36 cellular contexts compared by ENCODE assay signal in genomic region chr1:8886589-8886988, GRCh38. TPM values are rescaled to one million over a fixed set of nuclear protein-coding genes. Genes with fewer than 3 reads are reported as not detected.
"Had no signal": no experiment of that assay in that cellular context is flagged by ENCODE, and none has a peak within 500 bp of the region (broad histone marks: within the 10 kb centered on the region; RNA-seq: fewer than 3 reads in every experiment).

No MANE protein-coding gene starts in this region.

- H3K27ac Mint-ChIP-seq: dendritic cell treated with granulocyte-macrophage colony-stimulating factor and Interleukin-4, amounts not matched to agents 40 ng/mL and 50 ng/mL, for 4 days; mesothelial cell of epicardium; progenitor cell of endocrine pancreas; stimulated activated naive CD8-positive, alpha-beta T cell treated with anti-CD3 and anti-CD28 coated beads, Interleukin-15, amount 100 ng/mL, for 72 hours; type B pancreatic cell had no signal

- H3K4me3 ChIP-seq: colonic mucosa, esophagus squamous epithelium, heart right ventricle, left lung, smooth muscle cell, suprapubic skin, tibial artery had no signal

- DNase-seq: colonic mucosa; effector memory CD4-positive, alpha-beta T cell; erythroblast; esophagus squamous epithelium; foreskin melanocyte; glutamatergic neuron; heart right ventricle; hippocampal formation; left cardiac atrium; left lung; mammary epithelial cell; naive thymus-derived CD8-positive, alpha-beta T cell; stimulated activated CD4-positive, alpha-beta T cell treated with anti-CD3 and anti-CD28 coated beads, Interleukin-12 subunit alpha, Interleukin-12 subunit beta, amount 100 ng/mL, for 4 hours; stimulated activated CD4-positive, alpha-beta T cell treated with anti-CD3 and anti-CD28 coated beads, Interleukin-1b, Interleukin-23, amount 100 ng/mL, for 48 hours; stimulated activated CD4-positive, alpha-beta T cell treated with anti-CD3 and anti-CD28 coated beads, Interleukin-4, amount 100 ng/mL, for 1 hour; stimulated activated CD8-positive, alpha-beta memory T cell treated with anti-CD3 and anti-CD28 coated beads, Interleukin-4, amount 100 ng/mL, for 48 hours; stimulated activated naive CD4-positive, alpha-beta T cell; stimulated activated naive CD8-positive, alpha-beta T cell treated with anti-CD3 and anti-CD28 coated beads, Interleukin-15, amount 100 ng/mL, for 72 hours; tibial artery had no signal

- H3K27me3 ChIP-seq: colonic mucosa, esophagus squamous epithelium, heart right ventricle, left lung, neutrophil, suprapubic skin, tibial artery had no signal

- H3K9me3 ChIP-seq: colonic mucosa, esophagus squamous epithelium, heart right ventricle, left lung, neutrophil, suprapubic skin, tibial artery had no signal

- H3K4me1 Mint-ChIP-seq: central memory CD8-positive, alpha-beta T cell had no signal

- H3K27ac ChIP-seq: colonic mucosa, esophagus squamous epithelium, heart right ventricle, left lung, neutrophil, parathyroid adenoma, suprapubic skin, tibial artery had no signal

- H3K9ac ChIP-seq: parathyroid adenoma had no signal

- H3K27me3 Mint-ChIP-seq: central memory CD8-positive, alpha-beta T cell; dendritic cell treated with granulocyte-macrophage colony-stimulating factor and Interleukin-4, amounts not matched to agents 40 ng/mL and 50 ng/mL, for 4 days; naive thymus-derived CD8-positive, alpha-beta T cell; progenitor cell of endocrine pancreas; stimulated activated naive CD8-positive, alpha-beta T cell treated with anti-CD3 and anti-CD28 coated beads, Interleukin-15, amount 100 ng/mL, for 72 hours; type B pancreatic cell had no signal

- FAIRE-seq: islet of Langerhans had no signal

- ATAC-seq: heart right ventricle; left cardiac atrium; naive thymus-derived CD8-positive, alpha-beta T cell; sciatic nerve; stimulated activated naive CD8-positive, alpha-beta T cell treated with anti-CD3 and anti-CD28 coated beads, Interleukin-15, amount 100 ng/mL, for 72 hours had no signal

- H3K36me3 ChIP-seq: colonic mucosa, esophagus squamous epithelium, heart right ventricle, left lung, neutrophil, suprapubic skin, tibial artery had no signal

- H3K36me3 Mint-ChIP-seq: mesothelial cell of epicardium; naive thymus-derived CD8-positive, alpha-beta T cell; type B pancreatic cell had no signal

- H3K4me3 Mint-ChIP-seq: central memory CD8-positive, alpha-beta T cell; dendritic cell treated with granulocyte-macrophage colony-stimulating factor and Interleukin-4, amounts not matched to agents 40 ng/mL and 50 ng/mL, for 4 days; mesothelial cell of epicardium; naive thymus-derived CD8-positive, alpha-beta T cell; stimulated activated naive CD8-positive, alpha-beta T cell treated with anti-CD3 and anti-CD28 coated beads, Interleukin-15, amount 100 ng/mL, for 72 hours; type B pancreatic cell had no signal

- H3K9me3 Mint-ChIP-seq: central memory CD8-positive, alpha-beta T cell; dendritic cell treated with granulocyte-macrophage colony-stimulating factor and Interleukin-4, amounts not matched to agents 40 ng/mL and 50 ng/mL, for 4 days; mesothelial cell of epicardium; naive thymus-derived CD8-positive, alpha-beta T cell; stimulated activated naive CD8-positive, alpha-beta T cell treated with anti-CD3 and anti-CD28 coated beads, Interleukin-15, amount 100 ng/mL, for 72 hours; type B pancreatic cell had no signal

- H3K4me2 ChIP-seq: smooth muscle cell had no signal

- H2AFZ ChIP-seq: parathyroid adenoma had no signal

- H3K79me2 ChIP-seq: parathyroid adenoma had no signal

- H3K4me1 ChIP-seq: colonic mucosa, parathyroid adenoma had no signal

RNA-seq across cellular contexts. Expression of gene CA6, which starts 59.1 kb away (rescaled TPM):
- total RNA-seq: chondrocyte, colonic mucosa, esophagus squamous epithelium, kidney epithelial cell, left cardiac atrium, left lung, mesothelial cell of epicardium, mucosa of gallbladder, osteoblast, progenitor cell of endocrine pancreas, sciatic nerve, smooth muscle cell, urinary bladder had no signal
- polyA plus RNA-seq: heart right ventricle, neural cell, smooth muscle cell, urinary bladder had no signal
